12 cellular contexts compared by ENCODE assay signal in genomic region chr10:71245420-71246325, GRCh38. TPM values are rescaled to one million over a fixed set of nuclear protein-coding genes. Genes with fewer than 3 reads are reported as not detected.
DNase-seq lines count a peak whose midpoint lies in the region; ATAC-seq and TF ChIP-seq lines count a peak whose summit lies in the region.
"Had no signal": no experiment of that assay in that cellular context is flagged by ENCODE, and none has a peak within 500 bp of the region (broad histone marks: within the 10 kb centered on the region; RNA-seq: fewer than 3 reads in every experiment).

No MANE protein-coding gene starts in this region.

- H3K4me3 ChIP-seq in dorsolateral prefrontal cortex (peak overlapping the region in 1 of 59 donors; percentile 37), mucosa of stomach (ENCODE audit: low read length) (no peak overlapping the region), tibial artery (no peak overlapping the region)

- H3K9ac ChIP-seq in mucosa of stomach (ENCODE audit: low read length): peak overlapping the region; percentile 46

- intact Hi-C loops in dorsolateral prefrontal cortex (cut with DNase I) (no loop called here), tibial artery (cut with DNase I; ENCODE audit: low total_unique reads) (no loop called here)

- CTCF ChIA-PET in RWPE1 (lab: Yijun Ruan, JAX): interaction anchor here (0.6 to 1.6 kb wide), 5 partner anchors 18 to 967 kb away, joined by 3 to 6 read pairs (median 3); no protein-coding TSS in a partner anchor

- DNase-seq in RWPE1 (ENCODE audit: low spot score): no peak
- DNase-seq in dorsolateral prefrontal cortex: no peak
- no peak for DNase-seq in tibial artery
- DNase-seq in T1000 (lab: John Stamatoyannopoulos, UW): no peak
- no peak for DNase-seq in Ammon's horn (ENCODE audit: low spot score)
- DNase-seq: activated CD4-positive, CD25-positive, alpha-beta regulatory T cell; activated CD8-positive, alpha-beta memory T cell treated with anti-CD3 and anti-CD28 coated beads, Interleukin-2, amount 50 U/mL, for 48 hours; endodermal cell; NCI-H187 had no signal

- H3K36me3 ChIP-seq in mucosa of stomach (ENCODE audit: control insufficient read depth, insufficient read depth, low read length) (no peaks in the 10 kb centered on the region), tibial artery (no peaks in the 10 kb centered on the region)

- H3K9me3 ChIP-seq in mucosa of stomach (ENCODE audit: control insufficient read depth, low read length) (no peaks in the 10 kb centered on the region), tibial artery (no peaks in the 10 kb centered on the region)

- POLR2A ChIA-PET in RWPE1 (lab: Yijun Ruan, JAX; ENCODE audit: low non-redundant PET): no interaction called here

- H3K27ac ChIP-seq in RWPE1 (peak overlapping the region; percentile 98), dorsolateral prefrontal cortex (peak overlapping the region in 47 of 59 donors; percentile 1 to 75 (median 50)), tibial artery (peak overlapping the region; percentile 34 to 39)

- H3K4me1 ChIP-seq in mucosa of stomach (ENCODE audit: control insufficient read depth, insufficient read depth, low read length): peaks cover 88% of the 10 kb centered on the region
- H3K4me1 ChIP-seq in tibial artery: peaks cover 0 to 61% (median 44%) of the 10 kb centered on the region in 4 donors

- no peaks in the 10 kb centered on the region for H3K27me3 ChIP-seq in dorsolateral prefrontal cortex
- H3K27me3 ChIP-seq in mucosa of stomach (ENCODE audit: control insufficient read depth, insufficient read depth, low read length): no peaks in the 10 kb centered on the region
- H3K27me3 ChIP-seq in tibial artery: no peaks in the 10 kb centered on the region

- no peak for ATAC-seq in HG03045 (IDR thresholded peaks at IDR 0.05; ENCODE audit: unreplicated experiment)
- no peak for ATAC-seq in esophagus mucosa

- TF ChIP-seq CTCF in RWPE1 (conservative IDR thresholded peaks at IDR 0.05; ENCODE audit: low read depth): no peak
- no peak for TF ChIP-seq CTCF in dorsolateral prefrontal cortex (IDR thresholded peaks at IDR 0.05 in 54 of 56, conservative IDR thresholded peaks at IDR 0.05 in 2 of 56; ENCODE audit: low read depth in 1 of 56, partially characterized antibody in 56 of 56)
- TF ChIP-seq CTCF in tibial artery (IDR thresholded peaks at IDR 0.05): no peak

RNA-seq across cellular contexts. Expression of gene UNC5B, which starts 33.3 kb away (rescaled TPM):
- 10 to 100 TPM; 12.3 to 77.7 (median 23.7) TPM for total RNA-seq in dorsolateral prefrontal cortex
- 37.0 TPM for total RNA-seq in esophagus mucosa

Comparison
In these comparisons a context has a peak if more than half of its experiments do, and no peak if none do; other contexts are left out.
1. H3K27ac ChIP-seq: peak in every context shown above with its lines; median percentile 98 in RWPE1; 50 in dorsolateral prefrontal cortex; 36 in tibial artery.